Comparison of ENCODE assay signal across 18 cellular contexts in genomic region chr17:68161644-68162428, GRCh38.
DNase-seq lines count a peak whose midpoint lies in the region; ATAC-seq and TF ChIP-seq lines count a peak whose summit lies in the region.
"Had no signal": no experiment of that assay in that cellular context is flagged by ENCODE, and none has a peak within 500 bp of the region (broad histone marks: within the 10 kb centered on the region; RNA-seq: fewer than 3 reads in every experiment).

No MANE protein-coding gene starts in this region.

- peak overlapping the region; percentile 41 for H2AFZ ChIP-seq in PC-3 (ENCODE audit: low read length)

- intact Hi-C loops in Calu3 (cut with micrococcal nuclease; ENCODE audit: unreplicated experiment) (no loop called here), PC-3 (cut with micrococcal nuclease) (no loop called here)
- intact Hi-C loops in CD8-positive, alpha-beta T cell (cut with DNase I, micrococcal nuclease), result no loop called here
- intact Hi-C loops in activated CD8-positive, alpha-beta T cell treated with anti-CD3 and anti-CD28 coated beads for 36 hours (cut with micrococcal nuclease), result no loop called here
- intact Hi-C loops in activated T-helper 1 cell treated with anti-CD3 and anti-CD28 coated beads, Interleukin-12 subunit alpha, Interleukin-12 subunit beta, Interleukin-2, Interleukin-4 antibody, amounts not matched to agents 30 ng/mL and 10 ng/mL and 1 ng/mL, durations not matched to agents 14 hours and 24 hours and 36 hours (cut with micrococcal nuclease), result no loop called here

- H3K79me2 ChIP-seq in PC-3 (ENCODE audit: low read length), result no peaks in the 10 kb centered on the region

- no peak overlapping the region for H3K9ac ChIP-seq in PC-3 (ENCODE audit: low read length)

- no peaks in the 10 kb centered on the region for H3K36me3 ChIP-seq in PC-3 (ENCODE audit: low read depth, low read length)
- no peaks in the 10 kb centered on the region for H3K36me3 ChIP-seq in CD8-positive, alpha-beta T cell (ENCODE audit: insufficient read depth, low read length)
- H3K36me3 ChIP-seq: brain microvascular endothelial cell had no signal

- no peak overlapping the region for H3K4me3 Mint-ChIP-seq in Calu3 (ENCODE audit: low read depth, unreplicated experiment)
- H3K4me3 Mint-ChIP-seq in CD8-positive, alpha-beta T cell, result no peak overlapping the region
- H3K4me3 Mint-ChIP-seq in activated CD8-positive, alpha-beta T cell treated with anti-CD3 and anti-CD28 coated beads for 36 hours, result no peak overlapping the region
- H3K4me3 Mint-ChIP-seq in activated T-helper 1 cell treated with anti-CD3 and anti-CD28 coated beads, Interleukin-12 subunit alpha, Interleukin-12 subunit beta, Interleukin-2, Interleukin-4 antibody, amounts not matched to agents 30 ng/mL and 10 ng/mL and 1 ng/mL, durations not matched to agents 14 hours and 24 hours and 36 hours, result no peak overlapping the region
- H3K4me3 Mint-ChIP-seq: activated naive CD4-positive, alpha-beta T cell treated with anti-CD3 and anti-CD28 coated beads, Interleukin-2, amount 50 U/mL, for 24 hours; activated T-cell treated with anti-CD3 and anti-CD28 coated beads, Interleukin-2, amount 50 U/mL, for 72 hours; CD14-positive monocyte; T-helper 2 cell treated with Interferon-gamma antibody and Interleukin-4, amounts not matched to agents 5 μg/mL and 100 μg/mL, for 36 hours had no signal

- H3K9me2 ChIP-seq in PC-3 (replicated peaks; ENCODE audit: low read length), result no peaks in the 10 kb centered on the region

- BruUV-seq in Calu3 (replicated peaks; lab: Mats Ljungman, UMichigan) (no TSS peak), PC-3 (replicated peaks; lab: Mats Ljungman, UMichigan) (no TSS peak)

- no peaks in the 10 kb centered on the region for H3K4me1 Mint-ChIP-seq in Calu3 (ENCODE audit: low read depth, unreplicated experiment)
- H3K4me1 Mint-ChIP-seq in CD8-positive, alpha-beta T cell (ENCODE audit: low read depth), result peaks cover 7% of the 10 kb centered on the region
- H3K4me1 Mint-ChIP-seq in activated CD8-positive, alpha-beta T cell treated with anti-CD3 and anti-CD28 coated beads for 36 hours (ENCODE audit: low read depth), result peaks cover 2% of the 10 kb centered on the region
- no peaks in the 10 kb centered on the region for H3K4me1 Mint-ChIP-seq in activated T-helper 1 cell treated with anti-CD3 and anti-CD28 coated beads, Interleukin-12 subunit alpha, Interleukin-12 subunit beta, Interleukin-2, Interleukin-4 antibody, amounts not matched to agents 30 ng/mL and 10 ng/mL and 1 ng/mL, durations not matched to agents 14 hours and 24 hours and 36 hours (ENCODE audit: low read depth)
- H3K4me1 Mint-ChIP-seq: activated naive CD4-positive, alpha-beta T cell treated with anti-CD3 and anti-CD28 coated beads, Interleukin-2, amount 50 U/mL, for 24 hours had no signal

- H3K27ac Mint-ChIP-seq in Calu3 (ENCODE audit: unreplicated experiment), result no peak overlapping the region
- H3K27ac Mint-ChIP-seq in CD8-positive, alpha-beta T cell, result no peak overlapping the region
- H3K27ac Mint-ChIP-seq in activated CD8-positive, alpha-beta T cell treated with anti-CD3 and anti-CD28 coated beads for 36 hours, result no peak overlapping the region
- no peak overlapping the region for H3K27ac Mint-ChIP-seq in activated T-helper 1 cell treated with anti-CD3 and anti-CD28 coated beads, Interleukin-12 subunit alpha, Interleukin-12 subunit beta, Interleukin-2, Interleukin-4 antibody, amounts not matched to agents 30 ng/mL and 10 ng/mL and 1 ng/mL, durations not matched to agents 14 hours and 24 hours and 36 hours
- H3K27ac Mint-ChIP-seq: activated naive CD4-positive, alpha-beta T cell treated with anti-CD3 and anti-CD28 coated beads, Interleukin-2, amount 50 U/mL, for 24 hours; activated T-cell treated with anti-CD3 and anti-CD28 coated beads, Interleukin-2, amount 50 U/mL, for 72 hours; T-helper 2 cell treated with Interferon-gamma antibody and Interleukin-4, amounts not matched to agents 5 μg/mL and 100 μg/mL, for 36 hours had no signal

- H3K36me3 Mint-ChIP-seq in Calu3 (ENCODE audit: insufficient read depth, unreplicated experiment), result no peaks in the 10 kb centered on the region
- H3K36me3 Mint-ChIP-seq in CD8-positive, alpha-beta T cell, result no peaks in the 10 kb centered on the region
- H3K36me3 Mint-ChIP-seq in activated CD8-positive, alpha-beta T cell treated with anti-CD3 and anti-CD28 coated beads for 36 hours (ENCODE audit: low read depth), result no peaks in the 10 kb centered on the region
- no peaks in the 10 kb centered on the region for H3K36me3 Mint-ChIP-seq in activated T-helper 1 cell treated with anti-CD3 and anti-CD28 coated beads, Interleukin-12 subunit alpha, Interleukin-12 subunit beta, Interleukin-2, Interleukin-4 antibody, amounts not matched to agents 30 ng/mL and 10 ng/mL and 1 ng/mL, durations not matched to agents 14 hours and 24 hours and 36 hours (ENCODE audit: low read depth)
- H3K36me3 Mint-ChIP-seq: activated naive CD4-positive, alpha-beta T cell treated with anti-CD3 and anti-CD28 coated beads, Interleukin-2, amount 50 U/mL, for 24 hours; CD14-positive monocyte had no signal

- TF ChIP-seq CTCF in Calu3 (IDR thresholded peaks at IDR 0.05; ENCODE audit: unreplicated experiment) (no peak), PC-3 (conservative IDR thresholded peaks at IDR 0.05; ENCODE audit: low read depth, low read length) (no peak)
- no peak for TF ChIP-seq CTCF in CD8-positive, alpha-beta T cell (IDR thresholded peaks at IDR 0.05)
- no peak for TF ChIP-seq CTCF in activated CD8-positive, alpha-beta T cell treated with anti-CD3 and anti-CD28 coated beads for 36 hours (IDR thresholded peaks at IDR 0.05)

- CTCF ChIA-PET in Calu3 (lab: Charles Lee) (interaction anchor here (0.6 kb wide), 1 partner anchor 63 kb away, joined by 3 read pairs; no protein-coding TSS in a partner anchor), PC-3 (lab: Charles Lee) (no interaction called here)
- CTCF ChIA-PET in CD8-positive, alpha-beta T cell (lab: Charles Lee), result no interaction called here
- CTCF ChIA-PET in activated CD8-positive, alpha-beta T cell treated with anti-CD3 and anti-CD28 coated beads for 36 hours (lab: Charles Lee), result no interaction called here

- H3K4me3 ChIP-seq in PC-3 (ENCODE audit: low read length), result no peak overlapping the region
- no peak overlapping the region for H3K4me3 ChIP-seq in CD8-positive, alpha-beta T cell (ENCODE audit: low read depth, low read length)

- ATAC-seq in PC-3 (peak; percentile 71), HG02870 (IDR thresholded peaks at IDR 0.05; ENCODE audit: unreplicated experiment) (no peak)
- no peak for ATAC-seq in CD8-positive, alpha-beta T cell
- no peak for ATAC-seq in activated CD8-positive, alpha-beta T cell treated with anti-CD3 and anti-CD28 coated beads for 36 hours
- ATAC-seq: activated T-cell treated with anti-CD3 and anti-CD28 coated beads, Interleukin-2, amount 50 U/mL, for 72 hours had no signal

- H4K20me1 ChIP-seq in PC-3 (ENCODE audit: low read length), result no peaks in the 10 kb centered on the region

- H3K9me3 Mint-ChIP-seq in Calu3 (ENCODE audit: low read depth, unreplicated experiment), result no peaks in the 10 kb centered on the region
- no peaks in the 10 kb centered on the region for H3K9me3 Mint-ChIP-seq in CD8-positive, alpha-beta T cell
- H3K9me3 Mint-ChIP-seq in activated CD8-positive, alpha-beta T cell treated with anti-CD3 and anti-CD28 coated beads for 36 hours, result no peaks in the 10 kb centered on the region
- no peaks in the 10 kb centered on the region for H3K9me3 Mint-ChIP-seq in activated T-helper 1 cell treated with anti-CD3 and anti-CD28 coated beads, Interleukin-12 subunit alpha, Interleukin-12 subunit beta, Interleukin-2, Interleukin-4 antibody, amounts not matched to agents 30 ng/mL and 10 ng/mL and 1 ng/mL, durations not matched to agents 14 hours and 24 hours and 36 hours
- H3K9me3 Mint-ChIP-seq: activated naive CD4-positive, alpha-beta T cell treated with anti-CD3 and anti-CD28 coated beads, Interleukin-2, amount 50 U/mL, for 24 hours; activated T-cell treated with anti-CD3 and anti-CD28 coated beads, Interleukin-2, amount 50 U/mL, for 72 hours; CD14-positive monocyte; T-helper 2 cell treated with Interferon-gamma antibody and Interleukin-4, amounts not matched to agents 5 μg/mL and 100 μg/mL, for 36 hours had no signal

- H3K27me3 ChIP-seq in PC-3 (ENCODE audit: low read length), result no peaks in the 10 kb centered on the region
- no peaks in the 10 kb centered on the region for H3K27me3 ChIP-seq in CD8-positive, alpha-beta T cell (ENCODE audit: insufficient read depth, low read length)
- H3K27me3 ChIP-seq: brain microvascular endothelial cell had no signal

- H3K27me3 Mint-ChIP-seq in Calu3 (ENCODE audit: unreplicated experiment), result no peaks in the 10 kb centered on the region
- H3K27me3 Mint-ChIP-seq in CD8-positive, alpha-beta T cell (ENCODE audit: low read depth), result no peaks in the 10 kb centered on the region
- no peaks in the 10 kb centered on the region for H3K27me3 Mint-ChIP-seq in activated CD8-positive, alpha-beta T cell treated with anti-CD3 and anti-CD28 coated beads for 36 hours
- peaks cover 5% of the 10 kb centered on the region for H3K27me3 Mint-ChIP-seq in activated T-helper 1 cell treated with anti-CD3 and anti-CD28 coated beads, Interleukin-12 subunit alpha, Interleukin-12 subunit beta, Interleukin-2, Interleukin-4 antibody, amounts not matched to agents 30 ng/mL and 10 ng/mL and 1 ng/mL, durations not matched to agents 14 hours and 24 hours and 36 hours (ENCODE audit: insufficient read depth)
- H3K27me3 Mint-ChIP-seq: activated naive CD4-positive, alpha-beta T cell treated with anti-CD3 and anti-CD28 coated beads, Interleukin-2, amount 50 U/mL, for 24 hours had no signal

- no peaks in the 10 kb centered on the region for H3F3A ChIP-seq in PC-3 (ENCODE audit: low read length, unreplicated experiment)

- no peak overlapping the region for H3K27ac ChIP-seq in PC-3 (ENCODE audit: low read length)
- no peak overlapping the region for H3K27ac ChIP-seq in CD8-positive, alpha-beta T cell (ENCODE audit: low read depth, low read length)
- H3K27ac ChIP-seq: brain microvascular endothelial cell had no signal

- POLR2A ChIA-PET in PC-3 (lab: Charles Lee; ENCODE audit: unreplicated experiment), result no interaction called here
- POLR2A ChIA-PET in CD8-positive, alpha-beta T cell (lab: Charles Lee), result no interaction called here
- POLR2A ChIA-PET in activated CD8-positive, alpha-beta T cell treated with anti-CD3 and anti-CD28 coated beads for 36 hours (lab: Charles Lee), result no interaction called here

- DNase-seq in Calu3 (peak; percentile 13), PC-3 (peak; percentile 66), glomerular visceral epithelial cell (ENCODE audit: extremely low spot score) (peak; percentile 44), mesenteric fat pad (ENCODE audit: low spot score) (peak; percentile 79)
- no peak for DNase-seq in CD8-positive, alpha-beta T cell
- DNase-seq in activated CD8-positive, alpha-beta T cell treated with anti-CD3 and anti-CD28 coated beads for 36 hours, result no peak
- no peak for DNase-seq in activated T-helper 1 cell treated with anti-CD3 and anti-CD28 coated beads, Interleukin-12 subunit alpha, Interleukin-12 subunit beta, Interleukin-2, Interleukin-4 antibody, amounts not matched to agents 30 ng/mL and 10 ng/mL and 1 ng/mL, durations not matched to agents 14 hours and 24 hours and 36 hours (ENCODE audit: low spot score)
- DNase-seq: activated CD4-positive, CD25-positive, alpha-beta regulatory T cell; activated T-cell treated with anti-CD3 and anti-CD28 coated beads, Interleukin-2, amount 50 U/mL, for 72 hours; brain microvascular endothelial cell; cortex of kidney; foreskin melanocyte; NCI-H2107; substantia nigra had no signal

- peak overlapping the region; percentile 7; the same call in 1 of the 2 replicates for H3K4me2 ChIP-seq in PC-3 (ENCODE audit: low read length)

- no peaks in the 10 kb centered on the region for H3K9me3 ChIP-seq in PC-3 (ENCODE audit: low read length)
- no peaks in the 10 kb centered on the region for H3K9me3 ChIP-seq in CD8-positive, alpha-beta T cell (ENCODE audit: low read length)

- H3K4me1 ChIP-seq in PC-3 (ENCODE audit: insufficient read depth, low read length), result peaks cover 7% of the 10 kb centered on the region
- no peaks in the 10 kb centered on the region for H3K4me1 ChIP-seq in CD8-positive, alpha-beta T cell (ENCODE audit: insufficient read depth, low read length)

Comparison
In these comparisons a context has a peak if more than half of its experiments do, and no peak if none do; other contexts are left out.
1. DNase-seq: peak in Calu3 (single experiment), PC-3 (single experiment), glomerular visceral epithelial cell (single experiment) and mesenteric fat pad (single experiment); none in CD8-positive, alpha-beta T cell (0 of 7), activated CD8-positive, alpha-beta T cell treated with anti-CD3 and anti-CD28 coated beads for 36 hours (single experiment) and activated T-helper 1 cell treated with anti-CD3 and anti-CD28 coated beads, Interleukin-12 subunit alpha, Interleukin-12 subunit beta, Interleukin-2, Interleukin-4 antibody, amounts not matched to agents 30 ng/mL and 10 ng/mL and 1 ng/mL, durations not matched to agents 14 hours and 24 hours and 36 hours (single experiment).